In genomic region chr14:74144789-74145188, GRCh38 we compare ENCODE assay signal across 1 cellular context.
A peak's percentile ranks its signal among the peaks of the same experiment; 100 is the strongest.
TF ChIP-seq lines count a peak whose summit lies in the region.

No MANE protein-coding gene starts in this region.

TF ChIP-seq in K562, 482 proteins besides CTCF, POLR2A, EP300 and RAD21 (continued from another document):
- TF ChIP-seq THRB (CRISPR knock-in tag; conservative IDR thresholded peaks at IDR 0.05) (no peak), RFX5 (IDR thresholded peaks at IDR 0.05; ENCODE audit: low read depth, low read length) (no peak), ARID3A (IDR thresholded peaks at IDR 0.05; ENCODE audit: borderline replicate concordance, low read depth, low read length) (no peak), ZBTB43 (CRISPR knock-in tag; IDR thresholded peaks at IDR 0.05) (no peak), ZNF121 (CRISPR knock-in tag; conservative IDR thresholded peaks at IDR 0.05) (no peak), FOXA1 (IDR thresholded peaks at IDR 0.05; ENCODE audit: borderline replicate concordance) (no peak), ZNF551 (CRISPR knock-in tag; IDR thresholded peaks at IDR 0.05) (no peak), SIRT6 (IDR thresholded peaks at IDR 0.05; ENCODE audit: low read depth, low read length) (no peak), TCFL5 (CRISPR knock-in tag; conservative IDR thresholded peaks at IDR 0.05) (no peak), MITF (IDR thresholded peaks at IDR 0.05) (peak; percentile 67; the same call in 1 of the 2 replicates), ESRRA (IDR thresholded peaks at IDR 0.05; ENCODE audit: borderline replicate concordance, low read depth) (peak; percentile 66; the same call in 1 of the 2 replicates), BHLHE40 (IDR thresholded peaks at IDR 0.05; ENCODE audit: low read length) (peak; percentile 81)
TF ChIP-seq in K562: peak in this region for 7.
